Comparison of ENCODE assay signal across 2 cellular contexts in genomic region chr3:194661374-194661773, GRCh38.
TF ChIP-seq lines count a peak whose summit lies in the region.

No MANE protein-coding gene starts in this region.

TF ChIP-seq in liver, 16 proteins besides CTCF, POLR2A, EP300 and RAD21:
- no peak for TF ChIP-seq FOXA2 (IDR thresholded peaks at IDR 0.05)
- no peak for TF ChIP-seq ATF3 (IDR thresholded peaks at IDR 0.05)
- peak; percentile 67 for TF ChIP-seq NR2F2 (IDR thresholded peaks at IDR 0.05)
- TF ChIP-seq HNF4G (IDR thresholded peaks at IDR 0.05) = no peak
- no peak for TF ChIP-seq RXRA (IDR thresholded peaks at IDR 0.05)
- TF ChIP-seq MAX (IDR thresholded peaks at IDR 0.05) = no peak
- TF ChIP-seq SP1 (IDR thresholded peaks at IDR 0.05) = no peak

TF ChIP-seq in HepG2, 621 proteins besides CTCF, POLR2A, EP300 and RAD21:
- no peak for TF ChIP-seq ZNF543 (CRISPR knock-in tag; IDR thresholded peaks at IDR 0.05)
- no peak for TF ChIP-seq ZBTB44 (CRISPR knock-in tag; IDR thresholded peaks at IDR 0.05)
- TF ChIP-seq ZNF256 (CRISPR knock-in tag; conservative IDR thresholded peaks at IDR 0.05) = no peak
- TF ChIP-seq CREBL2 (CRISPR knock-in tag; IDR thresholded peaks at IDR 0.05; ENCODE audit: borderline replicate concordance) = no peak
- TF ChIP-seq RNF219 (CRISPR knock-in tag; IDR thresholded peaks at IDR 0.05) = no peak
- no peak for TF ChIP-seq ZFY (CRISPR knock-in tag; IDR thresholded peaks at IDR 0.05)
- no peak for TF ChIP-seq CC2D1A (CRISPR knock-in tag; IDR thresholded peaks at IDR 0.05)
TF ChIP-seq in HepG2: peak in this region for 0.
